10 cellular contexts compared by ENCODE assay signal in genomic region chr16:85988723-85989313, GRCh38.
DNase-seq lines count a peak whose midpoint lies in the region; ATAC-seq and TF ChIP-seq lines count a peak whose summit lies in the region.
"Had no signal": no experiment of that assay in that cellular context is flagged by ENCODE, and none has a peak within 500 bp of the region (broad histone marks: within the 10 kb centered on the region; RNA-seq: fewer than 3 reads in every experiment).

No MANE protein-coding gene starts in this region.

- CTCF ChIA-PET in activated CD4-positive, alpha-beta memory T cell treated with anti-CD3 and anti-CD28 coated beads for 36 hours (lab: Charles Lee), result interaction anchor here (0.6 to 12.9 kb wide), 10 partner anchors 10 to 169 kb away, joined by 3 to 281 read pairs (median 8); no protein-coding TSS in a partner anchor
- CTCF ChIA-PET in activated CD4-positive, alpha-beta memory T cell treated with anti-CD3 and anti-CD28 coated beads, Interleukin-2, amount 10 ng/mL, durations not matched to agents 7 days and 5 days (lab: Charles Lee), result interaction anchor here (2.1 to 8.1 kb wide), 2 partner anchors 87 to 168 kb away, joined by 6 to 145 read pairs; no protein-coding TSS in a partner anchor

- peak overlapping the region; percentile 52 for H3K4me3 Mint-ChIP-seq in activated CD4-positive, alpha-beta memory T cell treated with anti-CD3 and anti-CD28 coated beads for 36 hours
- no peak overlapping the region for H3K4me3 Mint-ChIP-seq in activated CD4-positive, alpha-beta memory T cell treated with anti-CD3 and anti-CD28 coated beads, Interleukin-2, amount 10 ng/mL, durations not matched to agents 7 days and 5 days
- peak overlapping the region; percentile 53 for H3K4me3 Mint-ChIP-seq in activated T-cell treated with anti-CD3 and anti-CD28 coated beads, Interleukin-2, amount 50 U/mL, for 4 hours
- H3K4me3 Mint-ChIP-seq in stimulated activated naive B cell treated with anti-CD40 and anti-IgM and Interleukin-4, amounts not matched to agents 10 μg/mL and 1 μg/mL and 100 μg/mL, for 72 hours, result peak overlapping the region; percentile 71 to 76

- H3K4me3 ChIP-seq in heart right ventricle, result no peak overlapping the region

- peak overlapping the region; percentile 75 for H3K27ac Mint-ChIP-seq in activated CD4-positive, alpha-beta memory T cell treated with anti-CD3 and anti-CD28 coated beads for 36 hours
- H3K27ac Mint-ChIP-seq in activated CD4-positive, alpha-beta memory T cell treated with anti-CD3 and anti-CD28 coated beads, Interleukin-2, amount 10 ng/mL, durations not matched to agents 7 days and 5 days, result no peak overlapping the region
- peak overlapping the region; percentile 91 for H3K27ac Mint-ChIP-seq in stimulated activated naive B cell treated with anti-CD40 and anti-IgM and Interleukin-4, amounts not matched to agents 10 μg/mL and 1 μg/mL and 100 μg/mL, for 72 hours

- H3K27ac ChIP-seq in heart right ventricle, result no peak overlapping the region

- peaks cover 60% of the 10 kb centered on the region for H3K4me1 Mint-ChIP-seq in activated CD4-positive, alpha-beta memory T cell treated with anti-CD3 and anti-CD28 coated beads for 36 hours (ENCODE audit: low read depth)
- H3K4me1 Mint-ChIP-seq in activated CD4-positive, alpha-beta memory T cell treated with anti-CD3 and anti-CD28 coated beads, Interleukin-2, amount 10 ng/mL, durations not matched to agents 7 days and 5 days, result peaks cover 33% of the 10 kb centered on the region
- H3K4me1 Mint-ChIP-seq in activated T-cell treated with anti-CD3 and anti-CD28 coated beads, Interleukin-2, amount 50 U/mL, for 4 hours (ENCODE audit: low read depth), result peaks cover 69% of the 10 kb centered on the region
- peaks cover 76 to 94% of the 10 kb centered on the region in 2 donors for H3K4me1 Mint-ChIP-seq in stimulated activated naive B cell treated with anti-CD40 and anti-IgM and Interleukin-4, amounts not matched to agents 10 μg/mL and 1 μg/mL and 100 μg/mL, for 72 hours

- DNase-seq in activated CD4-positive, alpha-beta memory T cell treated with anti-CD3 and anti-CD28 coated beads for 36 hours, result peak; percentile 68
- no peak for DNase-seq in activated CD4-positive, alpha-beta memory T cell treated with anti-CD3 and anti-CD28 coated beads, Interleukin-2, amount 10 ng/mL, durations not matched to agents 7 days and 5 days
- DNase-seq in activated T-cell treated with anti-CD3 and anti-CD28 coated beads, Interleukin-2, amount 50 U/mL, for 4 hours, result no peak
- peak; percentile 53 for DNase-seq in stimulated activated naive B cell treated with anti-CD40 and anti-IgM and Interleukin-4, amounts not matched to agents 10 μg/mL and 1 μg/mL and 100 μg/mL, for 72 hours
- DNase-seq in DMS153 (lab: John Stamatoyannopoulos, UW) (no peak), heart right ventricle (no peak), hypothalamus (lab: John Stamatoyannopoulos, UW) (no peak)
- DNase-seq: ACHN, NCI-H510A had no signal

- no peaks in the 10 kb centered on the region for H3K9me3 ChIP-seq in heart right ventricle

- H3K36me3 Mint-ChIP-seq in activated CD4-positive, alpha-beta memory T cell treated with anti-CD3 and anti-CD28 coated beads for 36 hours, result no peaks in the 10 kb centered on the region
- H3K36me3 Mint-ChIP-seq in activated CD4-positive, alpha-beta memory T cell treated with anti-CD3 and anti-CD28 coated beads, Interleukin-2, amount 10 ng/mL, durations not matched to agents 7 days and 5 days (ENCODE audit: low read depth), result no peaks in the 10 kb centered on the region
- no peaks in the 10 kb centered on the region for H3K36me3 Mint-ChIP-seq in activated T-cell treated with anti-CD3 and anti-CD28 coated beads, Interleukin-2, amount 50 U/mL, for 4 hours (ENCODE audit: insufficient read depth)
- H3K36me3 Mint-ChIP-seq in stimulated activated naive B cell treated with anti-CD40 and anti-IgM and Interleukin-4, amounts not matched to agents 10 μg/mL and 1 μg/mL and 100 μg/mL, for 72 hours, result no peaks in the 10 kb centered on the region

- no peaks in the 10 kb centered on the region for H3K36me3 ChIP-seq in heart right ventricle

- 56 to 61% methylated on average over 13 of the region's 13 CpGs for WGBS in heart right ventricle, 2 donors

- peaks cover 0 to 26% (median 0%) of the 10 kb centered on the region in 9 donors for H3K4me1 ChIP-seq in heart right ventricle

- POLR2A ChIA-PET in activated CD4-positive, alpha-beta memory T cell treated with anti-CD3 and anti-CD28 coated beads for 36 hours (lab: Charles Lee), result interaction anchor here (0.5 to 1.7 kb wide), 7 partner anchors 10 to 170 kb away, joined by 3 to 8 read pairs (median 4); no protein-coding TSS in a partner anchor
- POLR2A ChIA-PET in activated CD4-positive, alpha-beta memory T cell treated with anti-CD3 and anti-CD28 coated beads, Interleukin-2, amount 10 ng/mL, durations not matched to agents 7 days and 5 days (lab: Charles Lee), result interaction anchor here (2.8 kb wide), 1 partner anchor 168 kb away, joined by 11 read pairs; no protein-coding TSS in a partner anchor

- ATAC-seq in HG02798 (IDR thresholded peaks at IDR 0.05; ENCODE audit: poor library complexity, unreplicated experiment) (peak; percentile 54), heart right ventricle (no peak)
- ATAC-seq in activated T-cell treated with anti-CD3 and anti-CD28 coated beads, Interleukin-2, amount 50 U/mL, for 4 hours, result peak; percentile 77 to 81
- ATAC-seq in stimulated activated naive B cell treated with anti-CD40 and anti-IgM and Interleukin-4, amounts not matched to agents 10 μg/mL and 1 μg/mL and 100 μg/mL, for 72 hours (replicated peaks), result peak; percentile 73 to 81

- peaks cover 13% of the 10 kb centered on the region for H3K27me3 Mint-ChIP-seq in activated CD4-positive, alpha-beta memory T cell treated with anti-CD3 and anti-CD28 coated beads for 36 hours
- peaks cover 15% of the 10 kb centered on the region for H3K27me3 Mint-ChIP-seq in activated CD4-positive, alpha-beta memory T cell treated with anti-CD3 and anti-CD28 coated beads, Interleukin-2, amount 10 ng/mL, durations not matched to agents 7 days and 5 days
- peaks cover 1% of the 10 kb centered on the region for H3K27me3 Mint-ChIP-seq in activated T-cell treated with anti-CD3 and anti-CD28 coated beads, Interleukin-2, amount 50 U/mL, for 4 hours (ENCODE audit: low read depth)
- H3K27me3 Mint-ChIP-seq in stimulated activated naive B cell treated with anti-CD40 and anti-IgM and Interleukin-4, amounts not matched to agents 10 μg/mL and 1 μg/mL and 100 μg/mL, for 72 hours, result no peaks in the 10 kb centered on the region

- no peaks in the 10 kb centered on the region for H3K9me3 Mint-ChIP-seq in activated CD4-positive, alpha-beta memory T cell treated with anti-CD3 and anti-CD28 coated beads for 36 hours
- no peaks in the 10 kb centered on the region for H3K9me3 Mint-ChIP-seq in activated CD4-positive, alpha-beta memory T cell treated with anti-CD3 and anti-CD28 coated beads, Interleukin-2, amount 10 ng/mL, durations not matched to agents 7 days and 5 days
- H3K9me3 Mint-ChIP-seq in activated T-cell treated with anti-CD3 and anti-CD28 coated beads, Interleukin-2, amount 50 U/mL, for 4 hours, result no peaks in the 10 kb centered on the region
- peaks cover 4 to 6% of the 10 kb centered on the region in 2 donors for H3K9me3 Mint-ChIP-seq in stimulated activated naive B cell treated with anti-CD40 and anti-IgM and Interleukin-4, amounts not matched to agents 10 μg/mL and 1 μg/mL and 100 μg/mL, for 72 hours

- peaks cover 0 to 85% (median 72%) of the 10 kb centered on the region in 7 donors for H3K27me3 ChIP-seq in heart right ventricle

- no peak for TF ChIP-seq CTCF in heart right ventricle (IDR thresholded peaks at IDR 0.05)

- intact Hi-C loops in activated CD4-positive, alpha-beta memory T cell treated with anti-CD3 and anti-CD28 coated beads for 36 hours (cut with micrococcal nuclease), result loop anchor here (1.0 to 2.0 kb wide), 6 partner anchors 10 to 168 kb away; no protein-coding TSS in a partner anchor
- intact Hi-C loops in heart right ventricle (cut with DNase I), result loop anchor here in 2 of 10 donors (10.0 kb wide), 1 partner anchor 164 kb away; no protein-coding TSS in a partner anchor

Comparison
In these comparisons a context has a peak if more than half of its experiments do, and no peak if none do; other contexts are left out.
1. DNase-seq: peak in activated CD4-positive, alpha-beta memory T cell treated with anti-CD3 and anti-CD28 coated beads for 36 hours (single experiment) and stimulated activated naive B cell treated with anti-CD40 and anti-IgM and Interleukin-4, amounts not matched to agents 10 μg/mL and 1 μg/mL and 100 μg/mL, for 72 hours (single experiment); none in activated CD4-positive, alpha-beta memory T cell treated with anti-CD3 and anti-CD28 coated beads, Interleukin-2, amount 10 ng/mL, durations not matched to agents 7 days and 5 days (single experiment), activated T-cell treated with anti-CD3 and anti-CD28 coated beads, Interleukin-2, amount 50 U/mL, for 4 hours (single experiment), DMS153 (single experiment), heart right ventricle (0 of 2) and hypothalamus (0 of 51).
2. ATAC-seq: peak in HG02798 (single experiment), activated T-cell treated with anti-CD3 and anti-CD28 coated beads, Interleukin-2, amount 50 U/mL, for 4 hours (2 of 2) and stimulated activated naive B cell treated with anti-CD40 and anti-IgM and Interleukin-4, amounts not matched to agents 10 μg/mL and 1 μg/mL and 100 μg/mL, for 72 hours (2 of 2); none in heart right ventricle (0 of 8).